In the genomic region with DNA sequence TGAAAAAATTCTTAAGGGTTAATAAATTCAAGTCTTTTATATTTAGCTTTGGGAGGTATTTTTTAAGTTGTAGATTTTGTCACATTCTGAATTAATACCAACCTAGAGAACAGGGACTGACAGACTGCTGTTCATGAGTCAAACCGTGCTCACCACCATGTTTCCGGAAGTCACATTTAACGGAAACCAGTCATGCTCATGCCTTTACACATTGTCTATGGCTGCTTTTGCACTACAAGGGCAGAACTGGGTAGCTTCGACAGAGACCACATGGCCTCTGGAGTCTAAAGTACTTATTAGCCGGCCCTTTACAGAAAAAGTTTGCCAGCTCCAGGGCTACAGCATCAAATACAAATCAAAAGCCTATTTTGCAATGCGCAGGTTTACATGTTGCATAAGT, we compare ENCODE assay signal across 15 cellular contexts. TPM values are rescaled to one million over a fixed set of nuclear protein-coding genes. Genes with fewer than 3 reads are reported as not detected.
"Had no signal": no experiment of that assay in that cellular context is flagged by ENCODE, and none has a peak within 500 bp of the region (broad histone marks: within the 10 kb centered on the region; RNA-seq: fewer than 3 reads in every experiment).

No MANE protein-coding gene starts in this region.

- H3K27ac ChIP-seq: breast epithelium, neutrophil, skin epidermis, tibial nerve had no signal

- H3K9me3 ChIP-seq: breast epithelium, neutrophil, tibial nerve had no signal

- ATAC-seq: esophagus mucosa; naive thymus-derived CD4-positive, alpha-beta T cell had no signal

- H3K36me3 ChIP-seq: breast epithelium, neutrophil had no signal

- H3K4me1 ChIP-seq: tibial nerve had no signal

- H3K4me3 ChIP-seq: breast epithelium, dorsolateral prefrontal cortex, lung, skin epidermis, tibial nerve had no signal

- H3K27me3 ChIP-seq: breast epithelium, dorsolateral prefrontal cortex, neutrophil, tibial nerve had no signal

- DNase-seq: activated CD4-positive, CD25-positive, alpha-beta regulatory T cell; activated naive CD4-positive, alpha-beta T cell; activated T-cell treated with anti-CD3 and anti-CD28 coated beads, Interleukin-2, amount 50 U/mL, for 72 hours; aorta; dorsolateral prefrontal cortex; hypothalamus; naive thymus-derived CD4-positive, alpha-beta T cell; posterior cingulate gyrus; stimulated activated naive B cell treated with anti-CD40 and anti-IgM and Interleukin-4, amounts not matched to agents 10 μg/mL and 1 μg/mL and 100 μg/mL, for 72 hours had no signal

RNA-seq across cellular contexts. Expression of a gene that starts 33.3 kb away (rescaled TPM):
- polyA plus RNA-seq: naive thymus-derived CD4-positive, alpha-beta T cell had no signal
